Comparison of ENCODE assay signal across 24 cellular contexts in genomic region chr11:134176284-134176683, GRCh38.
"Had no signal": no experiment of that assay in that cellular context is flagged by ENCODE, and none has a peak within 500 bp of the region (broad histone marks: within the 10 kb centered on the region; RNA-seq: fewer than 3 reads in every experiment).

No MANE protein-coding gene starts in this region.

- H3K9me3 Mint-ChIP-seq: immature natural killer cell; mesothelial cell of epicardium; naive B cell; nephron; stimulated activated naive B cell treated with anti-CD40 and anti-IgM and Interleukin-4, amounts not matched to agents 10 μg/mL and 1 μg/mL and 100 μg/mL, for 72 hours; stimulated activated naive CD8-positive, alpha-beta T cell treated with anti-CD3 and anti-CD28 coated beads, Interleukin-15, amount 100 ng/mL, for 72 hours had no signal

- H3K27ac ChIP-seq: epithelial cell of prostate, esophagus muscularis mucosa, neural progenitor cell, ovary, right lobe of liver, thyroid gland, vagina had no signal

- H3K27ac Mint-ChIP-seq: immature natural killer cell; mesothelial cell of epicardium; naive B cell; nephron; neural progenitor cell; stimulated activated naive B cell treated with anti-CD40 and anti-IgM and Interleukin-4, amounts not matched to agents 10 μg/mL and 1 μg/mL and 100 μg/mL, for 72 hours; stimulated activated naive CD8-positive, alpha-beta T cell treated with anti-CD3 and anti-CD28 coated beads, Interleukin-15, amount 100 ng/mL, for 72 hours had no signal

- H3K27me3 ChIP-seq: esophagus muscularis mucosa, neural progenitor cell, ovary, right lobe of liver, thyroid gland, vagina had no signal

- H3K9me3 ChIP-seq: esophagus muscularis mucosa, mucosa of descending colon, ovary, right lobe of liver, thyroid gland, vagina had no signal

- ATAC-seq: left lobe of liver; mucosa of descending colon; right lobe of liver; stimulated activated naive B cell treated with anti-CD40 and anti-IgM and Interleukin-4, amounts not matched to agents 10 μg/mL and 1 μg/mL and 100 μg/mL, for 72 hours; stimulated activated naive CD8-positive, alpha-beta T cell treated with anti-CD3 and anti-CD28 coated beads, Interleukin-15, amount 100 ng/mL, for 72 hours had no signal

- H3K4me1 Mint-ChIP-seq: immature natural killer cell; mesothelial cell of epicardium; nephron; neural progenitor cell; stimulated activated naive B cell treated with anti-CD40 and anti-IgM and Interleukin-4, amounts not matched to agents 10 μg/mL and 1 μg/mL and 100 μg/mL, for 72 hours; stimulated activated naive CD8-positive, alpha-beta T cell treated with anti-CD3 and anti-CD28 coated beads, Interleukin-15, amount 100 ng/mL, for 72 hours had no signal

- H3K36me3 ChIP-seq: ovary had no signal

- H3K4me1 ChIP-seq: esophagus muscularis mucosa, neural progenitor cell, right lobe of liver, thyroid gland, vagina had no signal

- H3K4me3 Mint-ChIP-seq: immature natural killer cell; mesothelial cell of epicardium; naive B cell; nephron; neural progenitor cell; stimulated activated naive B cell treated with anti-CD40 and anti-IgM and Interleukin-4, amounts not matched to agents 10 μg/mL and 1 μg/mL and 100 μg/mL, for 72 hours; stimulated activated naive CD8-positive, alpha-beta T cell treated with anti-CD3 and anti-CD28 coated beads, Interleukin-15, amount 100 ng/mL, for 72 hours had no signal

- DNase-seq: cortex of kidney; effector CD4-positive, alpha-beta T cell; foreskin melanocyte; glutamatergic neuron; immature natural killer cell; mesenchymal stem cell; mucosa of descending colon; naive B cell; ovary; right lobe of liver; small intestine; stimulated activated CD4-positive, alpha-beta T cell treated with anti-CD3 and anti-CD28 coated beads, Interleukin-15, amount 100 ng/mL, for 24 hours; stimulated activated CD4-positive, alpha-beta T cell treated with anti-CD3 and anti-CD28 coated beads, Interleukin-2, amount 100 ng/mL, for 48 hours; stimulated activated naive B cell treated with anti-CD40 and anti-IgM and Interleukin-4, amounts not matched to agents 10 μg/mL and 1 μg/mL and 100 μg/mL, for 72 hours; stimulated activated naive CD8-positive, alpha-beta T cell treated with anti-CD3 and anti-CD28 coated beads, Interleukin-15, amount 100 ng/mL, for 72 hours; thyroid gland; trophoblast cell had no signal

- H3K27me3 Mint-ChIP-seq: naive B cell; stimulated activated naive B cell treated with anti-CD40 and anti-IgM and Interleukin-4, amounts not matched to agents 10 μg/mL and 1 μg/mL and 100 μg/mL, for 72 hours; stimulated activated naive CD8-positive, alpha-beta T cell treated with anti-CD3 and anti-CD28 coated beads, Interleukin-15, amount 100 ng/mL, for 72 hours had no signal

- H3K4me3 ChIP-seq: esophagus muscularis mucosa, mucosa of descending colon, neural progenitor cell, ovary, right lobe of liver, thyroid gland, vagina had no signal
